Comparison of ENCODE assay signal across 9 cellular contexts in the genomic region with DNA sequence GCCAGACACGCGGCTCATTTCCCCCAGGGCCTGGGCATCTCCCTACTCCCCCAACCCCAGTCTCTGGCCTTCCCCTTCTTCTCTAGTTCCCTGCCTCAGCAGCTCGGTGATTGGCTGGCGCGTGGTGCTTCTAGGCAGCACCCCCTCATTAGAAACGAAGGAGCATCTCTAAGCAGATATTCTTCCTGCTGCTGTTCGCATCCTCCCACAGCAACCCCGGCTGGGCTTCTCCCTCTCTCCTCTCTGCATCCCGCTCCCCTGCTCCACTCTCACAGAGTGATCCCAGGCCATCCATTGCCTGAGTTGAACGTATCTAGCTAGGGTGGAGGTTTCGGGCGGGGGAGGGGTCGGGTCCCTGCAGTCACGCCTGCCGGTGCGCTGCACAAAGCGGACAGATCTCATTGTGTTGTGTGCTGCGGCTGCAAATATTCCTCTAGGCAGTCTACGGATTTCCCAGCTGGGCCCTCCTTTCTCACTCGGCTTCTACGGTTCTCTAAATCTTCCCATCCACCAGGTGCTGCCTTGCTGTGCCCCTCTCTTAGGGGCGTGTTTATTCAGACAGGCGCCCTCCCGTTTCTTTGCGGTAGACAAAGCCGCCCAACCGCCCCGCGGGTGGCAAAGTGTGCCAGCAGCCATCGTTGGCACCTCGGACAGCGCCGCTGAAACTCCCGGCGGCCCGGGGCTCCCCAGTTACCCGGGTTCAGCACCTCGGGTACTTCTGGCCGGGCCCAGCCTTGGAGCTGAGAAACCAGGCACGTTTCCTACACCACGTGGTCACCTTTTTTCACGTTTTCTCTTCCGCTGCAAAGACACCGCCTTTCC. TPM values are rescaled to one million over a fixed set of nuclear protein-coding genes. Genes with fewer than 3 reads are reported as not detected.
DNase-seq lines count a peak whose midpoint lies in the region; ATAC-seq, FAIRE-seq and TF ChIP-seq lines count a peak whose summit lies in the region.
"Had no signal": no experiment of that assay in that cellular context is flagged by ENCODE, and none has a peak within 500 bp of the region (broad histone marks: within the 10 kb centered on the region; RNA-seq: fewer than 3 reads in every experiment).

No MANE protein-coding gene starts in this region.

- WGBS in H1 (ENCODE audit: extremely low coverage in 1 of 2, insufficient coverage in 1 of 2, insufficient read length in 1 of 2, insufficient replicate concordance in 2 of 2, low coverage in 1 of 2, low lambda C conversion rate in 2 of 2, missing lambda C conversion rate in 1 of 2), 2 experiments: 7% methylated on average over 41 of the region's 44 CpGs; no CpG with 5 or more reads in 1 of the 2 experiments

- no peak overlapping the region for H4K91ac ChIP-seq in H1 (replicated peaks; ENCODE audit: insufficient read length, low read length)

- FAIRE-seq in H1 (lab: Jason Lieb, UNC) (no peak), H54 (lab: Jason Lieb, UNC) (no peak)
- FAIRE-seq: endometrium had no signal

- H2AFZ ChIP-seq in H1 (ENCODE audit: low read length): peak overlapping the region; percentile 27

- H3K4ac ChIP-seq in H1 (replicated peaks; ENCODE audit: insufficient read length, low read depth, low read length): no peak overlapping the region

- no peak overlapping the region for H3K27ac ChIP-seq in H1 (ENCODE audit: low read depth, low read length)

- TF ChIP-seq RAD21 in H1 (IDR thresholded peaks at IDR 0.05 in 1 of 2, conservative IDR thresholded peaks at IDR 0.05 in 1 of 2; ENCODE audit: low read depth in 2 of 2, low read length in 2 of 2): peak; percentile 33 to 43; a peak in 2 of 4 replicates

- peak overlapping the region in 1 of 4 experiments; percentile 26; a peak in 1 of 7 replicates for H3K9ac ChIP-seq in H1 (replicated peaks in 1 of 4; ENCODE audit: extremely low read depth in 1 of 4, low read depth in 3 of 4, low read length in 3 of 4)

- no peaks in the 10 kb centered on the region for H3K27me3 ChIP-seq in GM06990 (replicated peaks; ENCODE audit: control insufficient read depth, insufficient read depth, low read length)
- peaks cover 32 to 71% (median 58%) of the 10 kb centered on the region in 4 experiments for H3K27me3 ChIP-seq in H1 (replicated peaks in 1 of 4; ENCODE audit: control insufficient read depth in 3 of 4, extremely low read depth in 1 of 4, insufficient read depth in 3 of 4, low read length in 3 of 4)

- H2BK5ac ChIP-seq in H1 (ENCODE audit: low read depth, low read length): no peak overlapping the region

- H3K4me3 ChIP-seq in GM06990 (replicated peaks; ENCODE audit: low read depth, low read length) (peak overlapping the region; percentile 67), H1 (ENCODE audit: extremely low read depth in 1 of 4, insufficient read depth in 2 of 4, low read depth in 3 of 4, low read length in 4 of 4) (peak overlapping the region; percentile 20 to 56 (median 27); a peak in 7 of 8 replicates), retinal pigment epithelial cell (ENCODE audit: low read length) (no peak overlapping the region)

- H3K14ac ChIP-seq in H1 (ENCODE audit: insufficient read length): no peak overlapping the region

- peak overlapping the region; percentile 75 for H3K4me2 ChIP-seq in H1 (ENCODE audit: insufficient read depth in 1 of 2, low read depth in 2 of 2, low read length in 2 of 2)

- 0 out of 3 replicates have a peak, but pooled peaks of 1 of the 2 experiments have one; percentile 10 for TF ChIP-seq EP300 in H1 (IDR thresholded peaks at IDR 0.05; ENCODE audit: borderline replicate concordance in 1 of 2, low read depth in 2 of 2, low read length in 2 of 2)

- POLR2A ChIA-PET in H1 (lab: Charles Lee; ENCODE audit: partially characterized antibody): interaction anchor here (1.0 kb wide), 1 partner anchor 31 kb away, joined by 3 read pairs; no protein-coding TSS in a partner anchor

- no peak overlapping the region for H2BK120ac ChIP-seq in H1 (replicated peaks; ENCODE audit: low read depth, low read length)

- H3K36me3 ChIP-seq in GM06990 (ENCODE audit: control insufficient read depth, insufficient read depth, low read length) (no peaks in the 10 kb centered on the region), H1 (ENCODE audit: control insufficient read depth in 2 of 4, insufficient read depth in 4 of 4, low read length in 3 of 4) (no peaks in the 10 kb centered on the region)

- no peak overlapping the region for H3K23ac ChIP-seq in H1 (ENCODE audit: insufficient read length)

- no peaks in the 10 kb centered on the region for H3K9me3 ChIP-seq in H1 (ENCODE audit: insufficient read depth in 2 of 2, low read depth in 1 of 2, low read length in 1 of 2)

- H4K8ac ChIP-seq in H1 (ENCODE audit: extremely low read depth, insufficient read depth, low read length): no peak overlapping the region

- no peak overlapping the region for H2BK20ac ChIP-seq in H1 (ENCODE audit: low read length)

- no peak for TF ChIP-seq POLR2A in H1 (IDR thresholded peaks at IDR 0.05; ENCODE audit: control extremely low read depth in 1 of 2, low read depth in 2 of 2, low read length in 2 of 2)
- TF ChIP-seq POLR2A in H54 (IDR thresholded peaks at IDR 0.05; ENCODE audit: low read depth, low read length): no peak

- peak; percentile 50 for ATAC-seq in GM21367 (IDR thresholded peaks at IDR 0.05; ENCODE audit: unreplicated experiment)
- ATAC-seq in HG03159 (IDR thresholded peaks at IDR 0.05; ENCODE audit: unreplicated experiment): no peak

- peaks cover 0 to 25% (median 10%) of the 10 kb centered on the region in 4 experiments; a peak in 5 of 7 replicates for H3K4me1 ChIP-seq in H1 (replicated peaks in 1 of 4; ENCODE audit: control insufficient read depth in 3 of 4, insufficient read depth in 4 of 4, low read length in 3 of 4)

- peaks cover 21% of the 10 kb centered on the region for H3K23me2 ChIP-seq in H1 (ENCODE audit: low read depth, low read length)

- H4K20me1 ChIP-seq in H1 (replicated peaks in 1 of 2; ENCODE audit: control insufficient read depth in 1 of 2, insufficient read depth in 2 of 2, low read length in 2 of 2): peaks cover 0 to 1% of the 10 kb centered on the region in 2 experiments

- H2AK5ac ChIP-seq in H1 (ENCODE audit: low read depth, low read length): no peak overlapping the region

- no peaks in the 10 kb centered on the region; the same call in 1 of the 2 replicates for H3K79me1 ChIP-seq in H1 (ENCODE audit: low read depth, low read length)

- H2BK12ac ChIP-seq in H1 (ENCODE audit: low read depth, low read length): peak overlapping the region; percentile 70

- 0 out of 2 replicates have a peak overlapping the region, but pooled peaks have one; percentile 93 for H2BK15ac ChIP-seq in H1 (ENCODE audit: low read length)

- no peaks in the 10 kb centered on the region for H3K79me2 ChIP-seq in H1 (ENCODE audit: control insufficient read depth in 1 of 2, insufficient read depth in 2 of 2, low read length in 2 of 2)

- CTCF ChIA-PET in H1 (lab: Charles Lee; ENCODE audit: partially characterized antibody): interaction anchor here (0.7 to 12.6 kb wide), 18 partner anchors 9 to 569 kb away, joined by 3 to 105 read pairs (median 3); no protein-coding TSS in a partner anchor

- peak; percentile 67 for DNase-seq in GM06990 (ENCODE audit: extremely low read depth, insufficient read length)
- peak; percentile 82 for DNase-seq in NCI-H1092 (lab: John Stamatoyannopoulos, UW)
- DNase-seq in H1 (ENCODE audit: low read depth in 1 of 2, low spot score in 2 of 2): peak in 1 of 2 experiments; percentile 83
- DNase-seq in retinal pigment epithelial cell (ENCODE audit: low read depth): no peak
- DNase-seq in H54 (ENCODE audit: insufficient read length, low spot score): no peak
- no peak for DNase-seq in GDM1 (lab: John Stamatoyannopoulos, UW)

- H4K5ac ChIP-seq in H1 (ENCODE audit: insufficient read length, low read depth, low read length): no peak overlapping the region

- H3K18ac ChIP-seq in H1 (ENCODE audit: extremely low read depth, low read length): 0 out of 2 replicates have a peak overlapping the region, but pooled peaks have one; percentile 20

- H3K56ac ChIP-seq in H1 (replicated peaks; ENCODE audit: insufficient read length, low read depth, low read length): no peak overlapping the region

- TF ChIP-seq CTCF in GM06990 (IDR thresholded peaks at IDR 0.05; ENCODE audit: insufficient read depth, low read length, poor library complexity, severe bottlenecking): no peak
- 0 out of 4 replicates have a peak, but pooled peaks of 1 of the 3 experiments have one; percentile 20 for TF ChIP-seq CTCF in H1 (IDR thresholded peaks at IDR 0.05; ENCODE audit: control extremely low read depth in 1 of 3, insufficient read depth in 1 of 3, low read depth in 1 of 3, low read length in 3 of 3)
- TF ChIP-seq CTCF in retinal pigment epithelial cell (conservative IDR thresholded peaks at IDR 0.05; ENCODE audit: low read depth, low read length): peak; percentile 3

TF ChIP-seq in H1, 55 proteins besides CTCF, POLR2A, EP300 and RAD21 (continues in another document):
- TF ChIP-seq SIX5 (IDR thresholded peaks at IDR 0.05; ENCODE audit: low read depth, low read length) (no peak), BRCA1 (IDR thresholded peaks at IDR 0.05; ENCODE audit: low read depth, low read length) (no peak), KDM4A (IDR thresholded peaks at IDR 0.05; ENCODE audit: low read depth, low read length, severe bottlenecking) (no peak), KDM1A (IDR thresholded peaks at IDR 0.05; ENCODE audit: borderline replicate concordance, low read length) (no peak; the same call in 1 of the 2 replicates), HDAC2 (IDR thresholded peaks at IDR 0.05; ENCODE audit: borderline replicate concordance in 1 of 2, low read depth in 2 of 2, low read length in 2 of 2) (peak; percentile 81 to 85), KDM5A (IDR thresholded peaks at IDR 0.05; ENCODE audit: low read length) (no peak), RNF2 (IDR thresholded peaks at IDR 0.05; ENCODE audit: borderline replicate concordance, low read depth, low read length, missing control alignments, poor library complexity, severe bottlenecking) (no peak), BCL11A (IDR thresholded peaks at IDR 0.05; ENCODE audit: low read depth in 2 of 2, low read length in 2 of 2) (no peak)
- TF ChIP-seq, protein P1, sequence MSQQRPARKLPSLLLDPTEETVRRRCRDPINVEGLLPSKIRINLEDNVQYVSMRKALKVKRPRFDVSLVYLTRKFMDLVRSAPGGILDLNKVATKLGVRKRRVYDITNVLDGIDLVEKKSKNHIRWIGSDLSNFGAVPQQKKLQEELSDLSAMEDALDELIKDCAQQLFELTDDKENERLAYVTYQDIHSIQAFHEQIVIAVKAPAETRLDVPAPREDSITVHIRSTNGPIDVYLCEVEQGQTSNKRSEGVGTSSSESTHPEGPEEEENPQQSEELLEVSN (IDR thresholded peaks at IDR 0.05): peak; percentile 90

RNA-seq across cellular contexts. Expression of gene CACNA1E, which starts 2.2 kb away (rescaled TPM):
- 1.3 and 2.6 TPM in 2 replicates for total RNA-seq in H1 (2021; fragmentation: NEBNext Ultra II Directional; extraction: Animal tissue kit (Norgen Biotek cat#: 25700))
- polyA plus RNA-seq in H1 (2011; rRNA removed): 0.98 and 0.99 TPM in 2 replicates
- 0.41 TPM for polyA plus RNA-seq in H1 (2011; cell fraction: cytosol; rRNA removed)
- polyA plus RNA-seq in H1 (2011; cell fraction: nucleus; rRNA removed): 2.3 TPM
- 0.66 to 0.96 TPM (median 0.80 TPM) in 4 replicates for polyA plus RNA-seq in H1 (2012, experiment 1 of 2)
- polyA plus RNA-seq in H1 (2012, experiment 2 of 2): 0.09 TPM
- 0.43 TPM for polyA plus RNA-seq in H1 (2013, experiment 1 of 2)
- 0.28 TPM for polyA plus RNA-seq in H1 (2013, experiment 2 of 2)
- 3.4 and 4.1 TPM in 2 replicates for polyA minus RNA-seq in H1 (2011; rRNA and poly(A)+ RNA removed)
- 0.95 TPM for polyA minus RNA-seq in H1 (2011; cell fraction: cytosol; rRNA and poly(A)+ RNA removed)
- 6.8 TPM for polyA minus RNA-seq in H1 (2011; cell fraction: nucleus; rRNA and poly(A)+ RNA removed)

Comparison
In these comparisons a context has a peak if more than half of its experiments do, and no peak if none do; other contexts are left out.
1. DNase-seq: peak in GM06990 (single experiment) and NCI-H1092 (single experiment); none in retinal pigment epithelial cell (single experiment), H54 (single experiment) and GDM1 (single experiment).